In the genomic region with DNA sequence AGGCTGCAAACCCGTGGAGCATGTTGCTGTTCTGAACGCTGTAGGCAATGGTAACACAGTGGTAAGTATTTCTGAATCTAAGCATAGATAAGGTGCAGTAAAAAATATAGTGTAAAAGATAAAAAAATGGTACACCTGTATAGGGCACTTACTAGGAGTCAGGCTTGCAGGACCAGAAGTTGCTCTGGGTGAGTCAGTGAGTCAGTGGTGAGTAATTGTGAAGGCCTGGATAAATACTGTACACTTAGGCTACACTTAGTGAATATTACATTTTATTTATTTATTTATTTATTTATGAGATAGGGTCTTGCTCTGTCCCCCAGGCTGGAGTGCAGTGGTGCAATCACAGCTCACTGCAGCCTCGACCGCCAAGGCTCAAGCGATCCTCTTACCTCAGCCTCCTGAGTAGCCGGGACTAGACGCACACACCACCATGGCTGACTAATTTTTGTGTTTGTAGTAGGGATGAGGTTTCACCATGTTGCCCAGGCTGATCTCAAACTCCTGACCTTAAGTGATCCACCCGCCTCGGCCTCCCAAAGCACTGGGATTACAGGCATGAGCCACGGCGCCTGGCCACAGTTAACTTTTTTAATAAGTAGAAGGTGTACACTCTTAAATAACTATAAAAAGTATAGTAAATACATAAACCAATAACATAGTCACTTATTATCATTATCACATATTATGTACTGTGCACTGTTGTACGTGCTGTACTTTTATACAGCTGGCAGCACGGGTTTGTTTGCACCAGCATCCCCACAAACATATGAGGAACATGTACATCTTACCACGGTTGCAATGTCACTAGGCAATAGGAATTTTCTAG, we compare ENCODE assay signal across 18 cellular contexts.
DNase-seq lines count a peak whose midpoint lies in the region; ATAC-seq, FAIRE-seq and TF ChIP-seq lines count a peak whose summit lies in the region.
"Had no signal": no experiment of that assay in that cellular context is flagged by ENCODE, and none has a peak within 500 bp of the region (broad histone marks: within the 10 kb centered on the region; RNA-seq: fewer than 3 reads in every experiment).

No MANE protein-coding gene starts in this region.

- dilution Hi-C loops in IMR-90 (cut with HindIII; ENCODE audit: low sequenced_read_pairs, unreplicated experiment) = no loop called here

- no peak overlapping the region for H2AK5ac ChIP-seq in IMR-90 (ENCODE audit: low read depth, low read length)

- H2AK9ac ChIP-seq in IMR-90 (replicated peaks; ENCODE audit: low read depth, low read length, poor library complexity) = no peak overlapping the region

- H3K4me2 ChIP-seq in A549 (peak overlapping the region; percentile 89), IMR-90 (ENCODE audit: low read depth, low read length) (no peak overlapping the region), astrocyte (ENCODE audit: low read length) (no peak overlapping the region)

- TF ChIP-seq RAD21 in A549 (conservative IDR thresholded peaks at IDR 0.05 in 1 of 2, IDR thresholded peaks at IDR 0.05 in 1 of 2) (no peak), IMR-90 (IDR thresholded peaks at IDR 0.05; ENCODE audit: low read length) (no peak)

- H3K4me3 ChIP-seq in A549 (no peak overlapping the region), IMR-90 (ENCODE audit: insufficient read depth, low read depth, low read length) (no peak overlapping the region), astrocyte (ENCODE audit: insufficient read depth, low read depth, low read length) (no peak overlapping the region), esophagus squamous epithelium (no peak overlapping the region)
- H3K4me3 ChIP-seq in CD4-positive, alpha-beta memory T cell (ENCODE audit: low read length in 2 of 2) = no peak overlapping the region
- H3K4me3 ChIP-seq: colonic mucosa, left lung, ovary, skin epidermis had no signal

- H3K27ac Mint-ChIP-seq in astrocyte (ENCODE audit: unreplicated experiment) (no peak overlapping the region), T-cell (no peak overlapping the region)
- H3K27ac Mint-ChIP-seq in CD4-positive, alpha-beta memory T cell = no peak overlapping the region
- H3K27ac Mint-ChIP-seq: activated CD8-positive, alpha-beta T cell treated with anti-CD3 and anti-CD28 coated beads, Interleukin-2, amount 10 ng/mL, durations not matched to agents 7 days and 5 days had no signal

- H2BK15ac ChIP-seq in IMR-90 (ENCODE audit: low read depth, low read length) = no peak overlapping the region

- FAIRE-seq in A549 (lab: Jason Lieb, UNC) (no peak), astrocyte (lab: Jason Lieb, UNC) (no peak)
- FAIRE-seq: GM18507 had no signal

- no peak overlapping the region for H2BK5ac ChIP-seq in IMR-90 (ENCODE audit: low read depth, low read length, poor library complexity, severe bottlenecking)

- no peak overlapping the region for H4K5ac ChIP-seq in IMR-90 (ENCODE audit: low read depth, low read length)

- intact Hi-C loops in IMR-90 (cut with micrococcal nuclease) (no loop called here), esophagus squamous epithelium (cut with DNase I) (no loop called here)
- intact Hi-C loops in CD4-positive, alpha-beta memory T cell (cut with micrococcal nuclease) = no loop called here

- peaks cover 60 to 92% of the 10 kb centered on the region in 2 experiments for H3K79me1 ChIP-seq in IMR-90 (ENCODE audit: low read depth in 1 of 2, low read length in 2 of 2)

- H3K9ac ChIP-seq in IMR-90 (ENCODE audit: low read depth, low read length) (no peak overlapping the region), astrocyte (ENCODE audit: low read length) (no peak overlapping the region)

- H3K4me1 ChIP-seq in A549 (peaks cover 87% of the 10 kb centered on the region), IMR-90 (ENCODE audit: control insufficient read depth, insufficient read depth, low read length) (peaks cover 31% of the 10 kb centered on the region), astrocyte (ENCODE audit: insufficient read depth, low read length) (peaks cover 41% of the 10 kb centered on the region), foreskin keratinocyte (peaks cover 39% of the 10 kb centered on the region), esophagus squamous epithelium (peaks cover 26 to 73% (median 52%) of the 10 kb centered on the region in 3 donors)
- no peaks in the 10 kb centered on the region for H3K4me1 ChIP-seq in CD4-positive, alpha-beta memory T cell (ENCODE audit: insufficient read depth, low read length)

- no peak overlapping the region for H3K18ac ChIP-seq in IMR-90 (ENCODE audit: low read depth, low read length)

- no peaks in the 10 kb centered on the region for H3K27me3 Mint-ChIP-seq in astrocyte (ENCODE audit: low read depth, unreplicated experiment)
- H3K27me3 Mint-ChIP-seq in T-cell = no peaks in the 10 kb centered on the region
- peaks cover 0 to 1% of the 10 kb centered on the region in 2 donors for H3K27me3 Mint-ChIP-seq in CD4-positive, alpha-beta memory T cell

- H3K9me3 ChIP-seq in A549 (no peaks in the 10 kb centered on the region), IMR-90 (ENCODE audit: control insufficient read depth, insufficient read depth, low read length) (no peaks in the 10 kb centered on the region), astrocyte (ENCODE audit: insufficient read depth, low read depth, low read length) (no peaks in the 10 kb centered on the region), esophagus squamous epithelium (no peaks in the 10 kb centered on the region)
- H3K9me3 ChIP-seq in CD4-positive, alpha-beta memory T cell (ENCODE audit: control insufficient read depth in 1 of 2, low read length in 2 of 2) = no peaks in the 10 kb centered on the region
- H3K9me3 ChIP-seq: Caco-2, colonic mucosa, left lung, ovary had no signal

- H3K27me3 ChIP-seq in IMR-90 (ENCODE audit: control insufficient read depth, insufficient read depth, low read length) (no peaks in the 10 kb centered on the region), astrocyte (ENCODE audit: insufficient read depth, low read length) (no peaks in the 10 kb centered on the region), foreskin keratinocyte (no peaks in the 10 kb centered on the region), esophagus squamous epithelium (no peaks in the 10 kb centered on the region)
- H3K27me3 ChIP-seq in CD4-positive, alpha-beta memory T cell (ENCODE audit: insufficient read depth, low read length) = no peaks in the 10 kb centered on the region
- H3K27me3 ChIP-seq: colonic mucosa, left lung, ovary had no signal

- TF ChIP-seq POLR2A in A549 (IDR thresholded peaks at IDR 0.05; ENCODE audit: low read length) = no peak
- TF ChIP-seq POLR2A in IMR-90 (IDR thresholded peaks at IDR 0.05; ENCODE audit: low read depth, low read length) = no peak
- no peak for TF ChIP-seq POLR2A in esophagus squamous epithelium (IDR thresholded peaks at IDR 0.05)

- no peak overlapping the region for H2BK20ac ChIP-seq in IMR-90 (ENCODE audit: low read depth, low read length)

- no peak overlapping the region for H2AFZ ChIP-seq in IMR-90 (replicated peaks; ENCODE audit: low read length, poor library complexity)
- no peak overlapping the region for H2AFZ ChIP-seq in astrocyte (ENCODE audit: low read depth, low read length)

- no peak for TF ChIP-seq CTCF in A549 (IDR thresholded peaks at IDR 0.05)
- no peak for TF ChIP-seq CTCF in IMR-90 (conservative IDR thresholded peaks at IDR 0.05; ENCODE audit: low read depth, low read length)
- TF ChIP-seq CTCF in astrocyte (IDR thresholded peaks at IDR 0.05; ENCODE audit: insufficient read depth, low read depth, low read length) = no peak
- TF ChIP-seq CTCF in foreskin keratinocyte (conservative IDR thresholded peaks at IDR 0.05) = no peak
- no peak for TF ChIP-seq CTCF in esophagus squamous epithelium (IDR thresholded peaks at IDR 0.05)

- H3K4me1 Mint-ChIP-seq in astrocyte (ENCODE audit: low read depth, unreplicated experiment) (peaks cover 68% of the 10 kb centered on the region), T-cell (peaks cover 43 to 61% (median 60%) of the 10 kb centered on the region in 3 donors)
- peaks cover 4 to 26% (median 15%) of the 10 kb centered on the region in 4 donors for H3K4me1 Mint-ChIP-seq in CD4-positive, alpha-beta memory T cell

- no peak overlapping the region for H3K4ac ChIP-seq in IMR-90 (ENCODE audit: low read depth, low read length)

- no peak overlapping the region for H3K14ac ChIP-seq in IMR-90 (replicated peaks; ENCODE audit: low read depth, low read length)

- H3K9me3 Mint-ChIP-seq in astrocyte (ENCODE audit: unreplicated experiment) (no peaks in the 10 kb centered on the region), T-cell (no peaks in the 10 kb centered on the region)
- peaks cover 0 to 2% (median 0%) of the 10 kb centered on the region in 8 donors for H3K9me3 Mint-ChIP-seq in CD4-positive, alpha-beta memory T cell

- H3K23ac ChIP-seq in IMR-90 (ENCODE audit: low read depth, low read length) = no peak overlapping the region

- H4K8ac ChIP-seq in IMR-90 (ENCODE audit: low read depth in 2 of 2, low read length in 2 of 2) = no peak overlapping the region

- DNase-seq in A549 (ENCODE audit: low read depth in 1 of 2, low spot score in 1 of 2) = peak in 1 of 2 experiments; percentile 64
- peak; percentile 78 for DNase-seq in IMR-90
- peak; percentile 71 for DNase-seq in astrocyte (ENCODE audit: low read depth)
- peak; percentile 48 to 76 for DNase-seq in foreskin keratinocyte
- no peak for DNase-seq in T-cell
- DNase-seq in stimulated activated CD4-positive, alpha-beta T cell treated with anti-CD3 and anti-CD28 coated beads, Interleukin-15, amount 100 ng/mL, for 24 hours = no peak
- DNase-seq in CD4-positive, alpha-beta memory T cell = no peak
- DNase-seq in esophagus squamous epithelium (lab: John Stamatoyannopoulos, UW) = no peak
- DNase-seq: activated CD8-positive, alpha-beta T cell treated with anti-CD3 and anti-CD28 coated beads, Interleukin-2, amount 10 ng/mL, durations not matched to agents 7 days and 5 days; Caco-2; colonic mucosa; KBM-7; left lung; NCI-H1417 treated with DMSO at 0.1 percent for 48 hours; NCI-H446; ovary had no signal

- H3K9me1 ChIP-seq in IMR-90 (ENCODE audit: insufficient read depth, low read length) = peaks cover 40% of the 10 kb centered on the region

- no peak for TF ChIP-seq EP300 in A549 (IDR thresholded peaks at IDR 0.05)

- ATAC-seq in A549 = peak; percentile 35 to 37; a peak in 2 of 6 replicates
- no peak for ATAC-seq in IMR-90 (ENCODE audit: low read depth)
- peak; percentile 87 for ATAC-seq in foreskin keratinocyte
- ATAC-seq in T-cell (replicated peaks in 1 of 4) = no peak
- ATAC-seq: activated CD8-positive, alpha-beta T cell treated with anti-CD3 and anti-CD28 coated beads, Interleukin-2, amount 10 ng/mL, durations not matched to agents 7 days and 5 days; left lung had no signal

- H3K4me3 Mint-ChIP-seq in astrocyte (ENCODE audit: unreplicated experiment) (no peak overlapping the region), T-cell (no peak overlapping the region)
- no peak overlapping the region for H3K4me3 Mint-ChIP-seq in CD4-positive, alpha-beta memory T cell
- H3K4me3 Mint-ChIP-seq: activated CD8-positive, alpha-beta T cell treated with anti-CD3 and anti-CD28 coated beads, Interleukin-2, amount 10 ng/mL, durations not matched to agents 7 days and 5 days had no signal

- POLR2A ChIA-PET in A549 (lab: Yijun Ruan, JAX) = no interaction called here
- POLR2A ChIA-PET in IMR-90 (lab: Charles Lee; ENCODE audit: unreplicated experiment) = no interaction called here
- POLR2A ChIA-PET in T-cell (lab: Charles Lee) = no interaction called here
- POLR2A ChIA-PET in CD4-positive, alpha-beta memory T cell (lab: Charles Lee; ENCODE audit: partially characterized antibody) = no interaction called here

- no peak overlapping the region for H4K91ac ChIP-seq in IMR-90 (ENCODE audit: insufficient read depth, low read depth, low read length)

- peaks cover 93% of the 10 kb centered on the region for H4K20me1 ChIP-seq in IMR-90 (ENCODE audit: insufficient read depth, low read length)
- H4K20me1 ChIP-seq in astrocyte (ENCODE audit: insufficient read depth, low read length) = peaks cover 97% of the 10 kb centered on the region

- WGBS in A549 (ENCODE audit: missing lambda C conversion rate) = 45% methylated on average over 14 of the region's 14 CpGs
- 90% methylated on average over 2 of the region's 14 CpGs; no CpG with 5 or more reads in 1 of the 2 experiments for WGBS in IMR-90 (ENCODE audit: extremely low coverage in 2 of 2, insufficient read length in 1 of 2), 2 experiments
- WGBS in esophagus squamous epithelium, 2 donors = 78 to 81% methylated on average over 14 of the region's 14 CpGs

- H3K36me3 ChIP-seq in IMR-90 (ENCODE audit: control insufficient read depth, insufficient read depth, low read length) = no peaks in the 10 kb centered on the region
- no peaks in the 10 kb centered on the region for H3K36me3 ChIP-seq in astrocyte (ENCODE audit: insufficient read depth, low read length)
- no peaks in the 10 kb centered on the region for H3K36me3 ChIP-seq in CD4-positive, alpha-beta memory T cell (ENCODE audit: insufficient read depth, low read length)
- no peaks in the 10 kb centered on the region for H3K36me3 ChIP-seq in esophagus squamous epithelium
- H3K36me3 ChIP-seq: colonic mucosa, left lung, ovary had no signal

- peak overlapping the region; percentile 45 to 71 for H3K27ac ChIP-seq in A549
- H3K27ac ChIP-seq in IMR-90 (ENCODE audit: insufficient read depth, low read length) = no peak overlapping the region
- H3K27ac ChIP-seq in astrocyte (ENCODE audit: low read depth, low read length) = no peak overlapping the region
- no peak overlapping the region for H3K27ac ChIP-seq in foreskin keratinocyte
- no peak overlapping the region for H3K27ac ChIP-seq in CD4-positive, alpha-beta memory T cell (ENCODE audit: low read depth, low read length)
- no peak overlapping the region for H3K27ac ChIP-seq in esophagus squamous epithelium
- H3K27ac ChIP-seq: colonic mucosa, left lung, ovary, skin epidermis had no signal

- H2BK120ac ChIP-seq in IMR-90 (ENCODE audit: low read depth, low read length) = no peak overlapping the region

- no peaks in the 10 kb centered on the region for H3K36me3 Mint-ChIP-seq in astrocyte (ENCODE audit: low read depth, unreplicated experiment)
- no peaks in the 10 kb centered on the region for H3K36me3 Mint-ChIP-seq in T-cell
- no peaks in the 10 kb centered on the region for H3K36me3 Mint-ChIP-seq in CD4-positive, alpha-beta memory T cell

- CTCF ChIA-PET in A549 (lab: Yijun Ruan, JAX) = interaction anchor here (0.5 to 1.4 kb wide), 3 partner anchors 273 to 284 kb away, joined by 3 read pairs; no protein-coding TSS in a partner anchor
- CTCF ChIA-PET in IMR-90 (lab: Yijun Ruan, JAX) = interaction anchor here (1.2 kb wide), 1 partner anchor 16 kb away, joined by 3 read pairs; no protein-coding TSS in a partner anchor
- CTCF ChIA-PET in T-cell (lab: Charles Lee) = interaction anchor here in 1 of 2 donors (0.5 kb wide), 1 partner anchor 188 kb away, joined by 6 read pairs; no protein-coding TSS in a partner anchor
- CTCF ChIA-PET in CD4-positive, alpha-beta memory T cell (lab: Charles Lee; ENCODE audit: partially characterized antibody) = no interaction called here

- in situ Hi-C loops in IMR-90 (cut with MboI; ENCODE audit: low sequenced_read_pairs) = no loop called here

- peaks cover 98% of the 10 kb centered on the region for H3K79me2 ChIP-seq in astrocyte (ENCODE audit: insufficient read depth, low read length)

- BruUV-seq in IMR-90 (replicated peaks; lab: Mats Ljungman, UMichigan) = no TSS peak

- H3K56ac ChIP-seq in IMR-90 (ENCODE audit: extremely low read depth, insufficient read depth, low read length) = no peak overlapping the region

Comparison
In these comparisons a context has a peak if more than half of its experiments do, and no peak if none do; other contexts are left out.
1. ATAC-seq: peak in A549 (2 of 2) and foreskin keratinocyte (single experiment); none in IMR-90 (single experiment) and T-cell (0 of 4).
2. DNase-seq: peak in IMR-90 (single experiment), astrocyte (single experiment) and foreskin keratinocyte (2 of 2); none in T-cell (0 of 34), stimulated activated CD4-positive, alpha-beta T cell treated with anti-CD3 and anti-CD28 coated beads, Interleukin-15, amount 100 ng/mL, for 24 hours (single experiment), CD4-positive, alpha-beta memory T cell (0 of 5) and esophagus squamous epithelium (single experiment).
3. H3K27ac ChIP-seq: peak in A549 (2 of 2); none in IMR-90 (single experiment), astrocyte (single experiment), foreskin keratinocyte (single experiment), CD4-positive, alpha-beta memory T cell (single experiment) and esophagus squamous epithelium (0 of 4).